ENCODE assay signal across 16 cellular contexts in the genomic region with DNA sequence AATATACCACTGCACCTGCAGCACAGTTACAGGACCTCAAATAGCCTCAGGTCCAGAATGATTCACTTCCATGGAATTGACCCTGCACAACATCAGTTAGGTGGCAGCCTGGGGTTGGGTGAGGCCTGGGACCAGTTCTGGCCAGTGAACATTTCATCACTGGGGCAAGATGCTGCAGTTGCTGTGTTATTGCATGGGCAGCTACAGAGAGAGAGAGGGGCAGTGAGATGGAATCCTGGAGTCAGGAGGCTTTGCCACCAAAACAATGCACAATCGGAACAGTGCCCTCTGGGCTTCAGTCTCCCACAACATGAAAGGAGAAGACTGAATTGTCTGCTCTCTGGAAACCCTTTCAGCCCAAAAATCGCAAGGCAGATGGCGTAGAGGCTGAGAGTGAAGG. TPM values are rescaled to one million over a fixed set of nuclear protein-coding genes. Genes with fewer than 3 reads are reported as not detected.
DNase-seq lines count a peak whose midpoint lies in the region; TF ChIP-seq lines count a peak whose summit lies in the region.
"Had no signal": no experiment of that assay in that cellular context is flagged by ENCODE, and none has a peak within 500 bp of the region (broad histone marks: within the 10 kb centered on the region; RNA-seq: fewer than 3 reads in every experiment).

No MANE protein-coding gene starts in this region.

- no peak for TF ChIP-seq CTCF in glutamatergic neuron (IDR thresholded peaks at IDR 0.05; ENCODE audit: partially characterized antibody, unreplicated experiment)

- H3K27me3 Mint-ChIP-seq in glutamatergic neuron (ENCODE audit: unreplicated experiment), result no peaks in the 10 kb centered on the region

- H3K9me3 Mint-ChIP-seq in glutamatergic neuron (ENCODE audit: unreplicated experiment), result peaks cover 3% of the 10 kb centered on the region
- H3K9me3 Mint-ChIP-seq: CD4-positive, CD25-positive, alpha-beta regulatory T cell had no signal

- no peaks in the 10 kb centered on the region for H3K36me3 Mint-ChIP-seq in glutamatergic neuron (ENCODE audit: unreplicated experiment)
- H3K36me3 Mint-ChIP-seq: CD4-positive, CD25-positive, alpha-beta regulatory T cell had no signal

- H3K27ac Mint-ChIP-seq in glutamatergic neuron (ENCODE audit: unreplicated experiment), result no peak overlapping the region

- peak overlapping the region; percentile 73 for H3K27ac ChIP-seq in temporal lobe (ENCODE audit: low read depth, low read length)

- no peaks in the 10 kb centered on the region for H3K4me1 Mint-ChIP-seq in glutamatergic neuron (ENCODE audit: low read depth, unreplicated experiment)
- H3K4me1 Mint-ChIP-seq: CD4-positive, CD25-positive, alpha-beta regulatory T cell had no signal

- H3K4me3 Mint-ChIP-seq in glutamatergic neuron (ENCODE audit: unreplicated experiment), result no peak overlapping the region
- H3K4me3 Mint-ChIP-seq: CD4-positive, CD25-positive, alpha-beta regulatory T cell had no signal

- peak; percentile 70 for DNase-seq in HPDE6-E6E7 (ENCODE audit: extremely low spot score)
- DNase-seq in T1000 (lab: John Stamatoyannopoulos, UW), result peak; percentile 52
- DNase-seq in hippocampal formation (lab: John Stamatoyannopoulos, UW), result peak; percentile 21 to 27
- DNase-seq in NCI-H146 (lab: John Stamatoyannopoulos, UW), result no peak
- no peak for DNase-seq in activated CD8-positive, alpha-beta memory T cell treated with anti-CD3 and anti-CD28 coated beads, Interleukin-2, amount 50 U/mL, for 48 hours
- no peak for DNase-seq in glutamatergic neuron
- DNase-seq: activated CD4-positive, CD25-positive, alpha-beta regulatory T cell treated with anti-CD3 and anti-CD28 coated beads, Interleukin-2, amount 50 U/mL, for 72 hours; activated naive CD4-positive, alpha-beta T cell; CD4-positive, CD25-positive, alpha-beta regulatory T cell; dermis blood vessel endothelial cell; DND-41; Kasumi-1; NCI-H2029; stimulated activated naive CD4-positive, alpha-beta T cell treated with Interleukin-2 at 50 U/mL for 16 hours; T-helper 2 cell had no signal

RNA-seq across cellular contexts. Expression of a gene that starts 51.8 kb away (rescaled TPM):
- total RNA-seq in temporal lobe (0.49 TPM), glutamatergic neuron (ENCODE audit: unreplicated experiment) (0.25 TPM)

Comparison
In these comparisons a context has a peak if more than half of its experiments do, and no peak if none do; other contexts are left out.
1. DNase-seq: peak in HPDE6-E6E7 (single experiment), T1000 (single experiment) and hippocampal formation (2 of 2); none in NCI-H146 (single experiment), activated CD8-positive, alpha-beta memory T cell treated with anti-CD3 and anti-CD28 coated beads, Interleukin-2, amount 50 U/mL, for 48 hours (single experiment) and glutamatergic neuron (single experiment).